ENCODE assay signal across 8 cellular contexts in genomic region chr17:77957869-77958715, GRCh38. TPM values are rescaled to one million over a fixed set of nuclear protein-coding genes. Genes with fewer than 3 reads are reported as not detected.
DNase-seq lines count a peak whose midpoint lies in the region; ATAC-seq and TF ChIP-seq lines count a peak whose summit lies in the region.

TNRC6C (plus strand) TSS chr17:77958703; CDS start chr17:78004207, 45,504 bp downstream.

- peak; percentile 100 for DNase-seq in DMS 273 (lab: John Stamatoyannopoulos, UW; ENCODE audit: unreplicated experiment)
- peak; percentile 99 for DNase-seq in HuH-7.5 (ENCODE audit: low spot score)
- peak; percentile 99 for DNase-seq in OCI-M1 (lab: John Stamatoyannopoulos, UW)
- peak; percentile 99 for DNase-seq in activated T-cell treated with anti-CD3 and anti-CD28 coated beads for 4 hours
- peak; percentile 98 for DNase-seq in epithelial cell of esophagus (ENCODE audit: low read depth)
- peak; percentile 99 to 100 for DNase-seq in stimulated activated CD8-positive, alpha-beta memory T cell treated with anti-CD3 and anti-CD28 coated beads, Interleukin-2, amount 100 ng/mL, for 48 hours (ENCODE audit: low read depth in 2 of 2)

- no peak for TF ChIP-seq CTCF in epithelial cell of esophagus (IDR thresholded peaks at IDR 0.05; ENCODE audit: insufficient read depth, low read depth, low read length, missing control alignments)

- peak within 1 kb of the TSS; percentile 44 for H3K4me3 ChIP-seq in epithelial cell of esophagus (ENCODE audit: low read length)
- H3K4me3 ChIP-seq in mononuclear cell (ENCODE audit: low read length), result peak within 1 kb of the TSS; percentile 65

- H3K27me3 ChIP-seq in mononuclear cell (ENCODE audit: insufficient read depth, low read length), result peaks cover 44% of the 10 kb centered on the region

- peak; percentile 78 for ATAC-seq in GM21515 (IDR thresholded peaks at IDR 0.05; ENCODE audit: unreplicated experiment)

- no peaks in the 10 kb centered on the region for H3K9me3 ChIP-seq in mononuclear cell (ENCODE audit: low read depth, low read length)

- H3K4me1 ChIP-seq in mononuclear cell (ENCODE audit: insufficient read depth, low read length), result peaks cover 40% of the 10 kb centered on the region

RNA-seq across cellular contexts. Expression of gene TNRC6C, which starts in this region (rescaled TPM):
- 12.4 TPM for total RNA-seq in mononuclear cell

Comparison
In these comparisons a context has a peak if more than half of its experiments do, and no peak if none do; other contexts are left out.
1. Peak in every context shown above with its lines: DNase-seq, ATAC-seq and H3K4me3 ChIP-seq.